28 cellular contexts compared by ENCODE assay signal in the genomic region with DNA sequence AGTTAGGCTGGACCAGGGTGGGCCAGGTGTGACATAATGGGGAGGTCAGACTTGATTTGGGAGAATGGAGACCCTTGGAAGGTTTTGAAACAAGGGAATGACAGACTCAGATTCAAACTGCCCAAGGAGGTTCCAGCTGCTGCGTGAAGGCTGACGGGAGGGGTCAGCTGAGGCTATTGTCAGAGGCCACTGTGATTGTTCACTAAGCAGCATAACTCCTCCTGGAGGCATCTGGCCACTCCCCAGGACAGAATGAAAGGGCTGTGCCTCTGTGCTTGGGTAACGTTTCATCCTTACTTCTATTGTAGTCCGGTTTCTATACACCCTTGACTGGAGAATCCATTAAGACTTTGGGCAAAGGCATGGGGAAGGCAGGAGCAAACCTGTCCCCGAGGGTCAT.
DNase-seq lines count a peak whose midpoint lies in the region; ATAC-seq, FAIRE-seq and TF ChIP-seq lines count a peak whose summit lies in the region.
"Had no signal": no experiment of that assay in that cellular context is flagged by ENCODE, and none has a peak within 500 bp of the region (broad histone marks: within the 10 kb centered on the region; RNA-seq: fewer than 3 reads in every experiment).

No MANE protein-coding gene starts in this region.

- no peak overlapping the region for H3K27ac Mint-ChIP-seq in Caco-2 (ENCODE audit: unreplicated experiment)
- H3K27ac Mint-ChIP-seq: activated CD8-positive, alpha-beta memory T cell treated with anti-CD3 and anti-CD28 coated beads, Interleukin-2, amount 10 ng/mL, durations not matched to agents 7 days and 5 days; dendritic cell treated with granulocyte-macrophage colony-stimulating factor and Interleukin-4, amounts not matched to agents 40 ng/mL and 50 ng/mL, for 4 days; T-helper 1 cell treated with Interleukin-12 subunit alpha and Interleukin-12 subunit beta and Interleukin-4 antibody, amounts not matched to agents 30 μg/mL and 1 μg/mL, for 36 hours had no signal

- H3K4me1 ChIP-seq in iPS-20b (ENCODE audit: insufficient read depth, low read length) (peaks cover 18% of the 10 kb centered on the region), Caco-2 (no peaks in the 10 kb centered on the region; the same call in 1 of the 2 replicates)
- no peaks in the 10 kb centered on the region for H3K4me1 ChIP-seq in effector memory CD4-positive, alpha-beta T cell (ENCODE audit: control insufficient read depth, insufficient read depth, low read length, poor library complexity, severe bottlenecking)
- H3K4me1 ChIP-seq: BLaER1, transverse colon had no signal

- no peak overlapping the region for H3K4me3 Mint-ChIP-seq in Caco-2 (ENCODE audit: unreplicated experiment)
- H3K4me3 Mint-ChIP-seq: activated CD8-positive, alpha-beta memory T cell treated with anti-CD3 and anti-CD28 coated beads, Interleukin-2, amount 10 ng/mL, durations not matched to agents 7 days and 5 days; dendritic cell treated with granulocyte-macrophage colony-stimulating factor and Interleukin-4, amounts not matched to agents 40 ng/mL and 50 ng/mL, for 4 days; T-helper 1 cell treated with Interleukin-12 subunit alpha and Interleukin-12 subunit beta and Interleukin-4 antibody, amounts not matched to agents 30 μg/mL and 1 μg/mL, for 36 hours had no signal

- H3K9me3 Mint-ChIP-seq in Caco-2 (ENCODE audit: unreplicated experiment), result no peaks in the 10 kb centered on the region
- H3K9me3 Mint-ChIP-seq: dendritic cell treated with granulocyte-macrophage colony-stimulating factor and Interleukin-4, amounts not matched to agents 40 ng/mL and 50 ng/mL, for 4 days; T-helper 1 cell treated with Interleukin-12 subunit alpha and Interleukin-12 subunit beta and Interleukin-4 antibody, amounts not matched to agents 30 μg/mL and 1 μg/mL, for 36 hours had no signal

- peaks cover 11% of the 10 kb centered on the region for H3K4me1 Mint-ChIP-seq in Caco-2 (ENCODE audit: low read depth, unreplicated experiment)
- H3K4me1 Mint-ChIP-seq: activated CD8-positive, alpha-beta memory T cell treated with anti-CD3 and anti-CD28 coated beads, Interleukin-2, amount 10 ng/mL, durations not matched to agents 7 days and 5 days had no signal

- H3K9ac ChIP-seq in iPS-20b (ENCODE audit: low read depth, low read length), result no peak overlapping the region
- H3K9ac ChIP-seq: BLaER1 had no signal

- no peaks in the 10 kb centered on the region for H3K36me3 ChIP-seq in WERI-Rb-1
- no peaks in the 10 kb centered on the region for H3K36me3 ChIP-seq in iPS-20b (ENCODE audit: insufficient read depth, low read depth, low read length)
- H3K36me3 ChIP-seq in Caco-2 (ENCODE audit: control insufficient read depth, insufficient read depth, low read length), result no peaks in the 10 kb centered on the region
- no peaks in the 10 kb centered on the region for H3K36me3 ChIP-seq in effector memory CD4-positive, alpha-beta T cell (ENCODE audit: control insufficient read depth, insufficient read depth, low read length)
- H3K36me3 ChIP-seq: BLaER1, transverse colon had no signal

- no peak for TF ChIP-seq CTCF in WERI-Rb-1 (IDR thresholded peaks at IDR 0.05; ENCODE audit: low read depth, low read length)
- no peak for TF ChIP-seq CTCF in D721Med (IDR thresholded peaks at IDR 0.05; ENCODE audit: insufficient read depth, missing control alignments)
- TF ChIP-seq CTCF in Caco-2 (IDR thresholded peaks at IDR 0.05; ENCODE audit: insufficient read depth in 1 of 2, low read depth in 1 of 2, low read length in 1 of 2, severe bottlenecking in 1 of 2, unreplicated experiment in 1 of 2), result no peak

- no peak overlapping the region for H3K27ac ChIP-seq in WERI-Rb-1
- no peak overlapping the region for H3K27ac ChIP-seq in iPS-20b (ENCODE audit: low read length)
- H3K27ac ChIP-seq in substantia nigra (ENCODE audit: low read depth, low read length, poor library complexity, severe bottlenecking), result peak overlapping the region; percentile 95
- no peak overlapping the region for H3K27ac ChIP-seq in effector memory CD4-positive, alpha-beta T cell (ENCODE audit: insufficient read depth, low read length, poor library complexity, severe bottlenecking)
- H3K27ac ChIP-seq: BLaER1, transverse colon had no signal

- no peaks in the 10 kb centered on the region for H3K36me3 Mint-ChIP-seq in Caco-2 (ENCODE audit: insufficient read depth, unreplicated experiment)
- H3K36me3 Mint-ChIP-seq: activated CD8-positive, alpha-beta memory T cell treated with anti-CD3 and anti-CD28 coated beads, Interleukin-2, amount 10 ng/mL, durations not matched to agents 7 days and 5 days had no signal

- no peak for ATAC-seq in HG02981 (IDR thresholded peaks at IDR 0.05; ENCODE audit: unreplicated experiment)
- ATAC-seq: activated CD8-positive, alpha-beta memory T cell treated with anti-CD3 and anti-CD28 coated beads, Interleukin-2, amount 10 ng/mL, durations not matched to agents 7 days and 5 days; sciatic nerve; SK-N-SH treated with all-trans-retinoic acid at 6 μM for 48 hours had no signal

- no peaks in the 10 kb centered on the region for H3K27me3 Mint-ChIP-seq in Caco-2 (ENCODE audit: insufficient read depth, unreplicated experiment)
- H3K27me3 Mint-ChIP-seq: activated CD8-positive, alpha-beta memory T cell treated with anti-CD3 and anti-CD28 coated beads, Interleukin-2, amount 10 ng/mL, durations not matched to agents 7 days and 5 days had no signal

- no TSS peak for BruUV-seq in Caco-2 (replicated peaks; lab: Mats Ljungman, UMichigan)

- no peak for FAIRE-seq in D721Med (lab: Jason Lieb, UNC)
- FAIRE-seq: astrocyte, GM12891 had no signal

- H3K27me3 ChIP-seq in WERI-Rb-1 (ENCODE audit: insufficient read depth, low read depth, severe bottlenecking) (no peaks in the 10 kb centered on the region), iPS-20b (ENCODE audit: insufficient read depth, low read length) (peaks cover 5% of the 10 kb centered on the region), Caco-2 (replicated peaks; ENCODE audit: control insufficient read depth, insufficient read depth, low read length) (no peaks in the 10 kb centered on the region)
- H3K27me3 ChIP-seq in effector memory CD4-positive, alpha-beta T cell (replicated peaks; ENCODE audit: control insufficient read depth, insufficient read depth, low read length, poor library complexity, severe bottlenecking), result no peaks in the 10 kb centered on the region
- H3K27me3 ChIP-seq: BLaER1, transverse colon had no signal

- DNase-seq in NCI-H146 (lab: John Stamatoyannopoulos, UW), result peak; percentile 69
- DNase-seq in WERI-Rb-1, result peak; percentile 43
- peak in 28 of 49 donors; percentile 15 to 67 (median 36) for DNase-seq in substantia nigra (lab: John Stamatoyannopoulos, UW)
- no peak for DNase-seq in D721Med (ENCODE audit: insufficient read length, low spot score)
- DNase-seq in Caco-2, result no peak
- no peak for DNase-seq in effector memory CD4-positive, alpha-beta T cell
- DNase-seq: activated CD8-positive, alpha-beta memory T cell treated with anti-CD3 and anti-CD28 coated beads, Interleukin-2, amount 10 ng/mL, durations not matched to agents 7 days and 5 days; activated gamma-delta T cell treated with Interleukin-2 at 50 U/mL for 16 hours; activated T-cell treated with anti-CD3 and anti-CD28 coated beads, Interleukin-2, amount 50 U/mL, for 48 hours; central memory CD4-positive, alpha-beta T cell; foreskin melanocyte; NCI-H1694 treated with DMSO at 0.1 percent for 48 hours; NCI-H2171 treated with DMSO at 0.1 percent for 48 hours; NCI-H524; Right ventricle myocardium superior; stimulated activated CD4-positive, alpha-beta T cell treated with anti-CD3 and anti-CD28 coated beads, Interleukin-12 subunit alpha, Interleukin-12 subunit beta, amount 100 ng/mL, for 4 hours; stimulated activated CD4-positive, alpha-beta T cell treated with anti-CD3 and anti-CD28 coated beads, Interleukin-2, amount 100 ng/mL, for 48 hours; transverse colon had no signal

- no peaks in the 10 kb centered on the region for H3K9me3 ChIP-seq in WERI-Rb-1 (ENCODE audit: severe bottlenecking)
- no peaks in the 10 kb centered on the region for H3K9me3 ChIP-seq in iPS-20b (ENCODE audit: insufficient read depth, low read depth, low read length)
- H3K9me3 ChIP-seq in Caco-2, result no peaks in the 10 kb centered on the region
- no peaks in the 10 kb centered on the region for H3K9me3 ChIP-seq in effector memory CD4-positive, alpha-beta T cell (ENCODE audit: control insufficient read depth, low read length)
- H3K9me3 ChIP-seq: BLaER1, transverse colon had no signal

- H3K4me3 ChIP-seq in WERI-Rb-1 (ENCODE audit: low read depth, low read length) (no peak overlapping the region), iPS-20b (ENCODE audit: low read length) (peak overlapping the region; percentile 5; the same call in 1 of the 2 replicates), Caco-2 (ENCODE audit: low read depth, low read length) (no peak overlapping the region)
- H3K4me3 ChIP-seq in effector memory CD4-positive, alpha-beta T cell (ENCODE audit: insufficient read depth, low read depth, low read length, poor library complexity, severe bottlenecking), result no peak overlapping the region
- H3K4me3 ChIP-seq: BLaER1, lung, transverse colon had no signal

- CTCF ChIA-PET in Caco-2 (lab: Charles Lee), result no interaction called here

- POLR2A ChIA-PET in Caco-2 (lab: Charles Lee), result no interaction called here

- intact Hi-C loops in Caco-2 (cut with micrococcal nuclease; ENCODE audit: unreplicated experiment), result no loop called here

Comparison
In these comparisons a context has a peak if more than half of its experiments do, and no peak if none do; other contexts are left out.
1. DNase-seq: peak in NCI-H146 (single experiment), WERI-Rb-1 (single experiment) and substantia nigra (28 of 49); none in D721Med (single experiment), Caco-2 (0 of 2) and effector memory CD4-positive, alpha-beta T cell (0 of 3).